ENCODE assay signal across 21 cellular contexts in the genomic region with DNA sequence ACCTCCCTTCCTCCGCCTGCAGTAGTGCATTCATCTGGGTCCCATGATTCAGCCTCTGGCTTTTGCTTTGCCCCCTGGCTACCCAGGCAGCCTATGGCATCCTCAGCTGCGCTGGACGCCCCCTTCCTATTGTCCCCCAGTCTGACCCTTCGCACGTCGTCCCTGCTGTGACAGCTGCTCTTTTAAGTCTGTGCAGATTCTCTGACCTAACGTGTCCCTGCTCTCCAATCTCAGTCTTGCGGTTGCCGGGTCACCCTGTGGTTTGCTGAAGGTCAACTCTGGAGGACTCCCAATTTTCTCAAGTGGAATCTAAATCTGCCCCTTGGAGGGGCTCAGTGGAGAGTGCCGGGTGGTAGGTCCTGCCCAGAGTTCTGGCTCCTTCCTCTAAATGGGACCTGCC.
DNase-seq lines count a peak whose midpoint lies in the region; ATAC-seq, FAIRE-seq and TF ChIP-seq lines count a peak whose summit lies in the region.
"Had no signal": no experiment of that assay in that cellular context is flagged by ENCODE, and none has a peak within 500 bp of the region (broad histone marks: within the 10 kb centered on the region; RNA-seq: fewer than 3 reads in every experiment).

No MANE protein-coding gene starts in this region.

- FAIRE-seq in H54 (lab: Jason Lieb, UNC), result no peak

- no peaks in the 10 kb centered on the region for H3K36me3 Mint-ChIP-seq in T-cell
- H3K36me3 Mint-ChIP-seq: CD4-positive, alpha-beta memory T cell had no signal

- H3K9me3 Mint-ChIP-seq in T-cell, result peaks cover 0 to 3% (median 0%) of the 10 kb centered on the region in 3 donors
- H3K9me3 Mint-ChIP-seq: central memory CD8-positive, alpha-beta T cell had no signal

- CTCF ChIA-PET in T-cell (lab: Charles Lee) (no interaction called here), HEK293T (lab: Yijun Ruan, JAX) (no interaction called here)

- H3K4me1 ChIP-seq in SJCRH30 (peaks cover 45% of the 10 kb centered on the region), osteoblast (ENCODE audit: insufficient read depth, low read length) (peaks cover 11% of the 10 kb centered on the region)
- H3K4me1 ChIP-seq: adrenal gland, gastroesophageal sphincter, upper lobe of left lung had no signal

- H3K9me3 ChIP-seq in SJCRH30 (replicated peaks) (peaks cover 6% of the 10 kb centered on the region; the same call in 1 of the 2 replicates), osteoblast (ENCODE audit: low read depth, low read length) (no peaks in the 10 kb centered on the region)
- H3K9me3 ChIP-seq: adrenal gland, upper lobe of left lung had no signal

- H3K27ac Mint-ChIP-seq in T-cell, result no peak overlapping the region
- H3K27ac Mint-ChIP-seq: CD4-positive, alpha-beta memory T cell; nephron had no signal

- H3K4me3 Mint-ChIP-seq in T-cell, result no peak overlapping the region
- H3K4me3 Mint-ChIP-seq: CD4-positive, alpha-beta memory T cell; central memory CD8-positive, alpha-beta T cell; nephron; T-helper 17 cell had no signal

- DNase-seq in H54 (ENCODE audit: insufficient read length, low spot score), result peak; percentile 23
- DNase-seq in SJCRH30, result peak; percentile 98
- peak; percentile 47 for DNase-seq in fibroblast of mammary gland (ENCODE audit: low read depth)
- DNase-seq in osteoblast (ENCODE audit: insufficient read length, low spot score, missing footprints), result no peak
- no peak for DNase-seq in T-cell
- DNase-seq in activated CD4-positive, alpha-beta T cell treated with anti-CD3 and anti-CD28 coated beads for 48 hours, result no peak
- no peak for DNase-seq in hippocampal formation (lab: John Stamatoyannopoulos, UW)
- no peak for DNase-seq in HEK293T (ENCODE audit: extremely low spot score)
- DNase-seq: activated CD4-positive, alpha-beta T cell treated with anti-CD3 and anti-CD28 coated beads, Interleukin-2, amount 50 U/mL, for 1 hour; activated gamma-delta T cell treated with Interleukin-2 at 50 U/mL for 16 hours; CD4-positive, alpha-beta memory T cell; DMS53; NCI-H1436; NCI-H526 treated with DMSO at 0.1 percent for 48 hours; T-helper 17 cell had no signal

- H3K27me3 ChIP-seq in SJCRH30 (no peaks in the 10 kb centered on the region), osteoblast (ENCODE audit: insufficient read depth, low read length) (peaks cover 17% of the 10 kb centered on the region)
- H3K27me3 ChIP-seq: adrenal gland, gastroesophageal sphincter, upper lobe of left lung had no signal

- H3K4me2 ChIP-seq in osteoblast (ENCODE audit: insufficient read depth, low read length), result peak overlapping the region; percentile 3

- H3K27ac ChIP-seq in SJCRH30, result peak overlapping the region; percentile 58
- H3K27ac ChIP-seq in osteoblast (ENCODE audit: low read depth, low read length), result no peak overlapping the region
- H3K27ac ChIP-seq: adrenal gland, gastroesophageal sphincter, upper lobe of left lung had no signal

- POLR2A ChIA-PET in T-cell (lab: Charles Lee) (no interaction called here), HEK293T (lab: Yijun Ruan, JAX) (no interaction called here)

- H2AFZ ChIP-seq in osteoblast (ENCODE audit: low read length), result no peak overlapping the region

- H3K4me1 Mint-ChIP-seq in T-cell, result no peaks in the 10 kb centered on the region
- H3K4me1 Mint-ChIP-seq: CD4-positive, alpha-beta memory T cell; central memory CD8-positive, alpha-beta T cell had no signal

- TF ChIP-seq POLR2A in H54 (IDR thresholded peaks at IDR 0.05; ENCODE audit: low read depth, low read length), result no peak

- no peaks in the 10 kb centered on the region for H4K20me1 ChIP-seq in osteoblast (ENCODE audit: insufficient read depth, low read length)

- H3K4me3 ChIP-seq in SJCRH30 (no peak overlapping the region), fibroblast of mammary gland (ENCODE audit: control insufficient read depth, low read depth, low read length) (no peak overlapping the region), osteoblast (ENCODE audit: insufficient read depth, low read length) (no peak overlapping the region)
- H3K4me3 ChIP-seq: adrenal gland, gastroesophageal sphincter, upper lobe of left lung had no signal

- H3K36me3 ChIP-seq in SJCRH30, result no peaks in the 10 kb centered on the region
- H3K36me3 ChIP-seq in osteoblast (ENCODE audit: insufficient read depth, low read length), result no peaks in the 10 kb centered on the region
- H3K36me3 ChIP-seq: adrenal gland, gastroesophageal sphincter, upper lobe of left lung had no signal

- TF ChIP-seq CTCF in fibroblast of mammary gland (conservative IDR thresholded peaks at IDR 0.05; ENCODE audit: control insufficient read depth, insufficient read depth, low read depth, low read length) (no peak), osteoblast (IDR thresholded peaks at IDR 0.05; ENCODE audit: extremely low read depth, low read depth, low read length) (no peak)

- no peaks in the 10 kb centered on the region for H3K79me2 ChIP-seq in osteoblast (ENCODE audit: insufficient read depth, low read length)

- no peak for ATAC-seq in T-cell (replicated peaks in 1 of 4)
- ATAC-seq: gastroesophageal sphincter, HCT116, T-helper 17 cell had no signal

- H3K27me3 Mint-ChIP-seq in T-cell, result peaks cover 0 to 4% of the 10 kb centered on the region in 2 donors

TF ChIP-seq in HEK293T, 16 proteins besides CTCF, POLR2A, EP300 and RAD21:
- TF ChIP-seq ARNT (IDR thresholded peaks at IDR 0.05), result no peak
- TF ChIP-seq FOXM1 (IDR thresholded peaks at IDR 0.05; ENCODE audit: borderline replicate concordance), result no peak
- no peak for TF ChIP-seq L3MBTL2 (conservative IDR thresholded peaks at IDR 0.05)
- no peak for TF ChIP-seq ZNF384 (IDR thresholded peaks at IDR 0.05)
- TF ChIP-seq TARDBP (IDR thresholded peaks at IDR 0.05), result no peak
- TF ChIP-seq SUZ12 (IDR thresholded peaks at IDR 0.05), result no peak
- TF ChIP-seq FOXA1 (IDR thresholded peaks at IDR 0.05), result no peak
- TF ChIP-seq BHLHE40 (IDR thresholded peaks at IDR 0.05; ENCODE audit: borderline replicate concordance), result no peak
- no peak for TF ChIP-seq CTBP1 (IDR thresholded peaks at IDR 0.05; ENCODE audit: borderline replicate concordance)
- no peak for TF ChIP-seq FOXK2 (IDR thresholded peaks at IDR 0.05)
- no peak for TF ChIP-seq SP1 (IDR thresholded peaks at IDR 0.05)
- TF ChIP-seq, protein P1, sequence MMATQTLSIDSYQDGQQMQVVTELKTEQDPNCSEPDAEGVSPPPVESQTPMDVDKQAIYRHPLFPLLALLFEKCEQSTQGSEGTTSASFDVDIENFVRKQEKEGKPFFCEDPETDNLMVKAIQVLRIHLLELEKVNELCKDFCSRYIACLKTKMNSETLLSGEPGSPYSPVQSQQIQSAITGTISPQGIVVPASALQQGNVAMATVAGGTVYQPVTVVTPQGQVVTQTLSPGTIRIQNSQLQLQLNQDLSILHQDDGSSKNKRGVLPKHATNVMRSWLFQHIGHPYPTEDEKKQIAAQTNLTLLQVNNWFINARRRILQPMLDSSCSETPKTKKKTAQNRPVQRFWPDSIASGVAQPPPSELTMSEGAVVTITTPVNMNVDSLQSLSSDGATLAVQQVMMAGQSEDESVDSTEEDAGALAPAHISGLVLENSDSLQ (IDR thresholded peaks at IDR 0.05), result no peak
- no peak for TF ChIP-seq ELF4 (IDR thresholded peaks at IDR 0.05)
- TF ChIP-seq LEF1 (IDR thresholded peaks at IDR 0.05; ENCODE audit: borderline replicate concordance), result no peak
- no peak for TF ChIP-seq NFRKB (IDR thresholded peaks at IDR 0.05)

Comparison
In these comparisons a context has a peak if more than half of its experiments do, and no peak if none do; other contexts are left out.
1. DNase-seq: peak in H54 (single experiment), SJCRH30 (2 of 2) and fibroblast of mammary gland (single experiment); none in osteoblast (single experiment), T-cell (0 of 34), activated CD4-positive, alpha-beta T cell treated with anti-CD3 and anti-CD28 coated beads for 48 hours (single experiment), hippocampal formation (0 of 2) and HEK293T (single experiment).